ENCODE assay signal across 19 cellular contexts in genomic region chr17:77790143-77790829, GRCh38.
A peak's percentile ranks its signal among the peaks of the same experiment; 100 is the strongest.
DNase-seq lines count a peak whose midpoint lies in the region; ATAC-seq lines count a peak whose summit lies in the region.
"Had no signal": no experiment of that assay in that cellular context is flagged by ENCODE, and none has a peak within 500 bp of the region (broad histone marks: within the 10 kb centered on the region; RNA-seq: fewer than 3 reads in every experiment).

No MANE protein-coding gene starts in this region.

- intact Hi-C loops in Right ventricle myocardium inferior (cut with DNase I): no loop called here

- no peak overlapping the region for H3K9ac ChIP-seq in mesendoderm (ENCODE audit: low read length)

- no peak overlapping the region for H3K4me2 ChIP-seq in mesendoderm (ENCODE audit: low read length)

- ATAC-seq in Right ventricle myocardium inferior: no peak
- ATAC-seq: left lobe of liver, T-cell had no signal

- H3K79me2 ChIP-seq in mesendoderm (ENCODE audit: control insufficient read depth, insufficient read depth, low read length): no peaks in the 10 kb centered on the region

- H2BK15ac ChIP-seq in mesendoderm (replicated peaks; ENCODE audit: low read depth): no peak overlapping the region

- no peak overlapping the region for H3K56ac ChIP-seq in mesendoderm (ENCODE audit: low read length)

- peaks cover 16% of the 10 kb centered on the region for H3K4me1 ChIP-seq in mesendoderm (ENCODE audit: control insufficient read depth, low read depth, low read length)
- H3K4me1 ChIP-seq: right atrium auricular region, testis had no signal

- WGBS in mesendoderm (ENCODE audit: extremely low coverage, insufficient coverage, low lambda C conversion rate): no CpG with 5 or more reads among the region's 9 CpGs

- H3K79me1 ChIP-seq in mesendoderm (ENCODE audit: low read length): no peaks in the 10 kb centered on the region

- peak overlapping the region; percentile 18 for H2AK5ac ChIP-seq in mesendoderm (ENCODE audit: low read length)

- H4K8ac ChIP-seq in mesendoderm (ENCODE audit: low read depth, low read length): no peak overlapping the region

- no peak overlapping the region for H3K4ac ChIP-seq in mesendoderm (ENCODE audit: low read depth, low read length)

- peak overlapping the region; percentile 29 for H3K27ac ChIP-seq in mesendoderm (ENCODE audit: low read depth, low read length)
- H3K27ac ChIP-seq: 22Rv1, right atrium auricular region, testis, VCaP had no signal

- no peak overlapping the region for H3K18ac ChIP-seq in mesendoderm (ENCODE audit: low read length)

- no peak overlapping the region for H2BK120ac ChIP-seq in mesendoderm (ENCODE audit: low read depth, low read length)

- DNase-seq in NCI-H1417 (lab: John Stamatoyannopoulos, UW): peak in 2 of 3 experiments; percentile 46 to 69
- no peak for DNase-seq in NCI-H1417 treated with DMSO at 0.1 percent for 48 hours (lab: John Stamatoyannopoulos, UW)
- DNase-seq in MV-4-11 (lab: John Stamatoyannopoulos, UW): peak; percentile 15
- DNase-seq in cerebellar cortex (ENCODE audit: low spot score): peak; percentile 50
- peak; percentile 82 for DNase-seq in mesendoderm
- DNase-seq in Right ventricle myocardium inferior (ENCODE audit: missing footprints): no peak
- DNase-seq in NCI-H1105 treated with DMSO at 0.1 percent for 48 hours (lab: John Stamatoyannopoulos, UW): no peak
- no peak for DNase-seq in midbrain (lab: John Stamatoyannopoulos, UW)
- DNase-seq: activated CD4-positive, alpha-beta memory T cell treated with anti-CD3 and anti-CD28 coated beads for 36 hours; activated T-cell treated with anti-CD3 and anti-CD28 coated beads, Interleukin-2, amount 50 U/mL, for 24 hours; MG63; NCI-H446; nucleus accumbens; T-cell; testis had no signal

- H3K36me3 ChIP-seq in mesendoderm (ENCODE audit: control insufficient read depth, insufficient read depth, low read length): no peaks in the 10 kb centered on the region
- H3K36me3 ChIP-seq: MG63, right atrium auricular region had no signal

- H4K5ac ChIP-seq in mesendoderm (ENCODE audit: low read length): no peak overlapping the region

- H2BK5ac ChIP-seq in mesendoderm (ENCODE audit: low read length): no peak overlapping the region

- H3K27me3 ChIP-seq in mesendoderm (ENCODE audit: insufficient read depth, low read length, poor library complexity): peaks cover 24% of the 10 kb centered on the region
- H3K27me3 ChIP-seq: MG63, right atrium auricular region, testis had no signal

- H3K23ac ChIP-seq in mesendoderm (ENCODE audit: low read length): no peak overlapping the region

- no peak overlapping the region for H3K4me3 ChIP-seq in mesendoderm (ENCODE audit: low read length)
- H3K4me3 ChIP-seq: MG63, right atrium auricular region, testis had no signal

Comparison
In these comparisons a context has a peak if more than half of its experiments do, and no peak if none do; other contexts are left out.
1. DNase-seq: peak in NCI-H1417 (2 of 3), MV-4-11 (single experiment), cerebellar cortex (single experiment) and mesendoderm (single experiment); none in NCI-H1417 treated with DMSO at 0.1 percent for 48 hours (single experiment), Right ventricle myocardium inferior (single experiment), NCI-H1105 treated with DMSO at 0.1 percent for 48 hours (single experiment) and midbrain (single experiment).